In genomic region chr1:9307303-9307702, GRCh38 we compare ENCODE assay signal across 19 cellular contexts. TPM values are rescaled to one million over a fixed set of nuclear protein-coding genes. Genes with fewer than 3 reads are reported as not detected.
DNase-seq lines count a peak whose midpoint lies in the region; ATAC-seq and TF ChIP-seq lines count a peak whose summit lies in the region.
"Had no signal": no experiment of that assay in that cellular context is flagged by ENCODE, and none has a peak within 500 bp of the region (broad histone marks: within the 10 kb centered on the region; RNA-seq: fewer than 3 reads in every experiment).

No MANE protein-coding gene starts in this region.

- H2BK120ac ChIP-seq in neuronal stem cell (ENCODE audit: low read depth, low read length): no peak overlapping the region

- no peak overlapping the region for H2AK5ac ChIP-seq in neuronal stem cell (ENCODE audit: low read depth, low read length)

- H3K36me3 ChIP-seq in neuronal stem cell (replicated peaks in 1 of 2; ENCODE audit: control insufficient read depth in 2 of 2, insufficient read depth in 2 of 2, low read length in 2 of 2) (no peaks in the 10 kb centered on the region), suprapubic skin (no peaks in the 10 kb centered on the region)
- H3K36me3 ChIP-seq: HAP-1 had no signal

- no peak overlapping the region for H2BK5ac ChIP-seq in neuronal stem cell (ENCODE audit: low read length)

- DNase-seq in activated T-cell treated with anti-CD3 and anti-CD28 coated beads, Interleukin-2, amount 50 U/mL, for 24 hours: no peak
- DNase-seq in activated T-cell treated with anti-CD3 and anti-CD28 coated beads for 4 hours (no peak), T-helper 17 cell (no peak), neuronal stem cell (ENCODE audit: low spot score) (no peak), suprapubic skin (ENCODE audit: low spot score in 2 of 2) (no peak), Ammon's horn (ENCODE audit: low spot score) (no peak)
- DNase-seq in stimulated activated naive B cell treated with anti-CD40 and anti-IgM and Interleukin-4, amounts not matched to agents 10 μg/mL and 1 μg/mL and 100 μg/mL, for 72 hours: no peak
- DNase-seq: C1 segment of cervical spinal cord; Calu3; CD4-positive, alpha-beta memory T cell; COR-L47; DMS53; DMS79 treated with DMSO at 0.1 percent for 48 hours; GF-D8; GOT3; HFFc6 had no signal

- H3K9me3 Mint-ChIP-seq in activated T-cell treated with anti-CD3 and anti-CD28 coated beads, Interleukin-2, amount 50 U/mL, for 24 hours: no peaks in the 10 kb centered on the region
- peaks cover 0 to 1% of the 10 kb centered on the region in 2 donors for H3K9me3 Mint-ChIP-seq in stimulated activated naive B cell treated with anti-CD40 and anti-IgM and Interleukin-4, amounts not matched to agents 10 μg/mL and 1 μg/mL and 100 μg/mL, for 72 hours
- H3K9me3 Mint-ChIP-seq: HFFc6 had no signal

- peaks cover 2% of the 10 kb centered on the region for H3K79me1 ChIP-seq in neuronal stem cell (ENCODE audit: low read depth, low read length)

- H3K4me3 ChIP-seq in neuronal stem cell (ENCODE audit: low read length in 2 of 2): no peak overlapping the region
- no peak overlapping the region for H3K4me3 ChIP-seq in suprapubic skin
- H3K4me3 ChIP-seq: HAP-1 had no signal

- H2BK15ac ChIP-seq in neuronal stem cell (ENCODE audit: low read length): no peak overlapping the region

- no peak for TF ChIP-seq POLR2A in suprapubic skin (IDR thresholded peaks at IDR 0.05)

- H3K9me3 ChIP-seq in T-helper 17 cell (ENCODE audit: control insufficient read depth, low read length, poor library complexity, severe bottlenecking) (no peaks in the 10 kb centered on the region), neuronal stem cell (replicated peaks in 1 of 2; ENCODE audit: control insufficient read depth in 2 of 2, insufficient read depth in 1 of 2, low read depth in 1 of 2, low read length in 2 of 2) (no peaks in the 10 kb centered on the region), suprapubic skin (no peaks in the 10 kb centered on the region)
- H3K9me3 ChIP-seq: HAP-1 had no signal

- no peaks in the 10 kb centered on the region for H3K27me3 Mint-ChIP-seq in activated T-cell treated with anti-CD3 and anti-CD28 coated beads, Interleukin-2, amount 50 U/mL, for 24 hours
- H3K27me3 Mint-ChIP-seq in T-helper 17 cell: no peaks in the 10 kb centered on the region
- H3K27me3 Mint-ChIP-seq in stimulated activated naive B cell treated with anti-CD40 and anti-IgM and Interleukin-4, amounts not matched to agents 10 μg/mL and 1 μg/mL and 100 μg/mL, for 72 hours: no peaks in the 10 kb centered on the region
- H3K27me3 Mint-ChIP-seq: CD4-positive, alpha-beta memory T cell had no signal

- H2AFZ ChIP-seq in neuronal stem cell (ENCODE audit: low read length): no peak overlapping the region

- no peak overlapping the region for H2BK12ac ChIP-seq in neuronal stem cell (ENCODE audit: low read length)

- H3K27me3 ChIP-seq in neuronal stem cell (ENCODE audit: control insufficient read depth in 3 of 3, insufficient read depth in 3 of 3, low read depth in 1 of 3, low read length in 3 of 3): peaks cover 0 to 56% (median 0%) of the 10 kb centered on the region in 3 experiments
- no peaks in the 10 kb centered on the region for H3K27me3 ChIP-seq in suprapubic skin

- H3K4me1 ChIP-seq in neuronal stem cell (ENCODE audit: control insufficient read depth in 2 of 2, insufficient read depth in 1 of 2, low read depth in 1 of 2, low read length in 2 of 2): no peaks in the 10 kb centered on the region
- H3K4me1 ChIP-seq in suprapubic skin: peaks cover 40% of the 10 kb centered on the region
- H3K4me1 ChIP-seq: HAP-1 had no signal

- no CpG with 5 or more reads among the region's 10 CpGs for WGBS in neuronal stem cell (ENCODE audit: extremely low coverage in 2 of 2, insufficient read length in 2 of 2, insufficient replicate concordance in 1 of 2), 2 donors
- 87% methylated on average over 10 of the region's 10 CpGs for WGBS in suprapubic skin

- no peak overlapping the region for H3K14ac ChIP-seq in neuronal stem cell (ENCODE audit: low read length)

- H3K4me3 Mint-ChIP-seq in activated T-cell treated with anti-CD3 and anti-CD28 coated beads, Interleukin-2, amount 50 U/mL, for 24 hours: no peak overlapping the region
- H3K4me3 Mint-ChIP-seq in T-helper 17 cell: peak overlapping the region; percentile 7
- no peak overlapping the region for H3K4me3 Mint-ChIP-seq in stimulated activated naive B cell treated with anti-CD40 and anti-IgM and Interleukin-4, amounts not matched to agents 10 μg/mL and 1 μg/mL and 100 μg/mL, for 72 hours
- H3K4me3 Mint-ChIP-seq: CD4-positive, alpha-beta memory T cell; HFFc6 had no signal

- H3K9ac ChIP-seq in neuronal stem cell (ENCODE audit: low read depth, low read length, poor library complexity): no peak overlapping the region

- H3K4me2 ChIP-seq in neuronal stem cell (ENCODE audit: insufficient read depth, low read length, poor library complexity, severe bottlenecking): no peak overlapping the region

- peak overlapping the region; percentile 13 for H3K23ac ChIP-seq in neuronal stem cell (ENCODE audit: low read depth, low read length, poor library complexity)

- H3K27ac Mint-ChIP-seq in activated T-cell treated with anti-CD3 and anti-CD28 coated beads, Interleukin-2, amount 50 U/mL, for 24 hours: peak overlapping the region; percentile 20
- no peak overlapping the region for H3K27ac Mint-ChIP-seq in T-helper 17 cell
- H3K27ac Mint-ChIP-seq in stimulated activated naive B cell treated with anti-CD40 and anti-IgM and Interleukin-4, amounts not matched to agents 10 μg/mL and 1 μg/mL and 100 μg/mL, for 72 hours: peak overlapping the region; percentile 5
- H3K27ac Mint-ChIP-seq: HFFc6 had no signal

- TF ChIP-seq CTCF in suprapubic skin (IDR thresholded peaks at IDR 0.05): no peak

- H3K18ac ChIP-seq in neuronal stem cell (ENCODE audit: low read length): no peak overlapping the region

- H4K8ac ChIP-seq in neuronal stem cell (ENCODE audit: low read depth, low read length): no peak overlapping the region

- H3K27ac ChIP-seq in neuronal stem cell (replicated peaks; ENCODE audit: low read length) (no peak overlapping the region), suprapubic skin (no peak overlapping the region)
- H3K27ac ChIP-seq: 22Rv1 had no signal

- H4K91ac ChIP-seq in neuronal stem cell (ENCODE audit: low read depth, low read length, poor library complexity): no peak overlapping the region

- no peak for ATAC-seq in T-helper 17 cell
- ATAC-seq in stimulated activated naive B cell treated with anti-CD40 and anti-IgM and Interleukin-4, amounts not matched to agents 10 μg/mL and 1 μg/mL and 100 μg/mL, for 72 hours (replicated peaks): no peak
- no peak for ATAC-seq in GM18868 (IDR thresholded peaks at IDR 0.05; ENCODE audit: unreplicated experiment)

- H3K4me1 Mint-ChIP-seq in activated T-cell treated with anti-CD3 and anti-CD28 coated beads, Interleukin-2, amount 50 U/mL, for 24 hours (ENCODE audit: low read depth): peaks cover 15% of the 10 kb centered on the region
- peaks cover 39% of the 10 kb centered on the region for H3K4me1 Mint-ChIP-seq in T-helper 17 cell
- peaks cover 20 to 39% of the 10 kb centered on the region in 2 donors for H3K4me1 Mint-ChIP-seq in stimulated activated naive B cell treated with anti-CD40 and anti-IgM and Interleukin-4, amounts not matched to agents 10 μg/mL and 1 μg/mL and 100 μg/mL, for 72 hours

- H3K4ac ChIP-seq in neuronal stem cell (ENCODE audit: low read length): no peak overlapping the region

- TF ChIP-seq EP300 in suprapubic skin (IDR thresholded peaks at IDR 0.05): no peak

- H3K36me3 Mint-ChIP-seq in activated T-cell treated with anti-CD3 and anti-CD28 coated beads, Interleukin-2, amount 50 U/mL, for 24 hours (ENCODE audit: low read depth): no peaks in the 10 kb centered on the region
- peaks cover 2% of the 10 kb centered on the region for H3K36me3 Mint-ChIP-seq in T-helper 17 cell (ENCODE audit: low read depth)
- H3K36me3 Mint-ChIP-seq in stimulated activated naive B cell treated with anti-CD40 and anti-IgM and Interleukin-4, amounts not matched to agents 10 μg/mL and 1 μg/mL and 100 μg/mL, for 72 hours: no peaks in the 10 kb centered on the region

RNA-seq across cellular contexts. Expression of gene SPSB1, which starts 14.6 kb away (rescaled TPM):
- total RNA-seq in T-helper 17 cell (1 to 10 TPM; 7.7 to 9.2 TPM), suprapubic skin (10 to 100 TPM; 28.3 to 49.2 (median 42.1) TPM)
- polyA plus RNA-seq in neuronal stem cell (2013, experiment 1 of 2): 5.2 TPM
- 5.1 TPM for polyA plus RNA-seq in neuronal stem cell (2013, experiment 2 of 2)
